In genomic region chr15:94083467-94083991, GRCh38 we compare ENCODE assay signal across 14 cellular contexts.
A peak's percentile ranks its signal among the peaks of the same experiment; 100 is the strongest.
DNase-seq lines count a peak whose midpoint lies in the region; ATAC-seq, FAIRE-seq and TF ChIP-seq lines count a peak whose summit lies in the region.
"Had no signal": no experiment of that assay in that cellular context is flagged by ENCODE, and none has a peak within 500 bp of the region (broad histone marks: within the 10 kb centered on the region; RNA-seq: fewer than 3 reads in every experiment).

No MANE protein-coding gene starts in this region.

- WGBS in esophagus muscularis mucosa, result 68% methylated on average over 5 of the region's 5 CpGs
- WGBS in pancreas, 2 donors, result 79 to 88% methylated on average over 5 of the region's 5 CpGs
- 58% methylated on average over 5 of the region's 5 CpGs for WGBS in right lobe of liver (ENCODE audit: insufficient coverage, low coverage, low lambda C conversion rate, missing lambda C conversion rate)

- H3K27me3 ChIP-seq in esophagus muscularis mucosa (no peaks in the 10 kb centered on the region), pancreas (no peaks in the 10 kb centered on the region), right lobe of liver (no peaks in the 10 kb centered on the region)

- TF ChIP-seq CTCF in esophagus muscularis mucosa (IDR thresholded peaks at IDR 0.05), result peak in 2 of 3 experiments; percentile 19 to 27
- TF ChIP-seq CTCF in osteocyte (IDR thresholded peaks at IDR 0.05), result no peak
- TF ChIP-seq CTCF in pancreas (IDR thresholded peaks at IDR 0.05), result no peak
- no peak for TF ChIP-seq CTCF in right lobe of liver (IDR thresholded peaks at IDR 0.05)

- H3K27me3 Mint-ChIP-seq in osteocyte (ENCODE audit: unreplicated experiment), result peaks cover under 1% of the 10 kb centered on the region

- H3K4me3 Mint-ChIP-seq in osteocyte (ENCODE audit: unreplicated experiment), result no peak overlapping the region
- H3K4me3 Mint-ChIP-seq: effector memory CD8-positive, alpha-beta T cell had no signal

- DNase-seq in AG20443 (ENCODE audit: low spot score) (peak; percentile 45), NCI-H69 (lab: John Stamatoyannopoulos, UW) (peak; percentile 55), esophagus muscularis mucosa (ENCODE audit: extremely low spot score) (peak; percentile 80), osteocyte (ENCODE audit: extremely low spot score, unreplicated experiment) (no peak), iPS-NIHi11 (ENCODE audit: low spot score) (no peak), pancreas (no peak), right lobe of liver (no peak)
- DNase-seq: activated T-cell treated with anti-CD3 and anti-CD28 coated beads for 4 hours; C1 segment of cervical spinal cord; effector memory CD8-positive, alpha-beta T cell; hypothalamus; NCI-H446 treated with DMSO at 0.1 percent for 48 hours; WERI-Rb-1 had no signal

- intact Hi-C loops in esophagus muscularis mucosa (cut with DNase I) (loop anchor here (10.0 kb wide), 1 partner anchor 59 kb away; no protein-coding TSS in a partner anchor), pancreas (cut with DNase I) (no loop called here), right lobe of liver (cut with DNase I) (no loop called here)

- H3K36me3 ChIP-seq in esophagus muscularis mucosa (no peaks in the 10 kb centered on the region), pancreas (no peaks in the 10 kb centered on the region), right lobe of liver (no peaks in the 10 kb centered on the region)
- H3K36me3 ChIP-seq: WERI-Rb-1 had no signal

- H3K9me3 Mint-ChIP-seq in osteocyte (ENCODE audit: unreplicated experiment), result no peaks in the 10 kb centered on the region
- H3K9me3 Mint-ChIP-seq: effector memory CD8-positive, alpha-beta T cell had no signal

- peak overlapping the region; percentile 80 for H3K27ac Mint-ChIP-seq in osteocyte (ENCODE audit: unreplicated experiment)
- H3K27ac Mint-ChIP-seq: effector memory CD8-positive, alpha-beta T cell had no signal

- FAIRE-seq in pancreas (lab: Jason Lieb, UNC), result no peak

- no peaks in the 10 kb centered on the region for H3K36me3 Mint-ChIP-seq in osteocyte (ENCODE audit: unreplicated experiment)

- no peak for ATAC-seq in HG03108 (IDR thresholded peaks at IDR 0.05; ENCODE audit: unreplicated experiment)
- ATAC-seq in pancreas, result no peak
- no peak for ATAC-seq in right lobe of liver
- ATAC-seq: effector memory CD8-positive, alpha-beta T cell had no signal

- H3K4me3 ChIP-seq in esophagus muscularis mucosa (no peak overlapping the region), pancreas (no peak overlapping the region), right lobe of liver (no peak overlapping the region)

- H3K9me3 ChIP-seq in esophagus muscularis mucosa (no peaks in the 10 kb centered on the region), pancreas (no peaks in the 10 kb centered on the region), right lobe of liver (no peaks in the 10 kb centered on the region)

- H3K27ac ChIP-seq in esophagus muscularis mucosa (replicated peaks in 1 of 4) (peak overlapping the region; percentile 56 to 73 (median 68)), pancreas (no peak overlapping the region), right lobe of liver (no peak overlapping the region)
- H3K27ac ChIP-seq: WERI-Rb-1 had no signal

- H3K4me1 ChIP-seq in esophagus muscularis mucosa (peaks cover 7 to 74% (median 59%) of the 10 kb centered on the region in 4 donors), pancreas (no peaks in the 10 kb centered on the region), right lobe of liver (no peaks in the 10 kb centered on the region)

- no peak for TF ChIP-seq POLR2A in esophagus muscularis mucosa (IDR thresholded peaks at IDR 0.05; ENCODE audit: low read depth)
- no peak for TF ChIP-seq POLR2A in right lobe of liver (IDR thresholded peaks at IDR 0.05)

- peaks cover 72% of the 10 kb centered on the region for H3K4me1 Mint-ChIP-seq in osteocyte (ENCODE audit: unreplicated experiment)

- TF ChIP-seq EP300 in esophagus muscularis mucosa (IDR thresholded peaks at IDR 0.05), result no peak

Comparison
In these comparisons a context has a peak if more than half of its experiments do, and no peak if none do; other contexts are left out.
1. DNase-seq: peak in AG20443 (single experiment), NCI-H69 (single experiment) and esophagus muscularis mucosa (single experiment); none in osteocyte (single experiment), iPS-NIHi11 (single experiment), pancreas (0 of 6) and right lobe of liver (0 of 3).
2. H3K27ac ChIP-seq: peak in esophagus muscularis mucosa (4 of 4); none in pancreas (0 of 4) and right lobe of liver (0 of 3).
3. CTCF ChIP-seq: peak in esophagus muscularis mucosa (2 of 3); none in osteocyte (single experiment), pancreas (0 of 4) and right lobe of liver (0 of 4).